14 cellular contexts compared by ENCODE assay signal in genomic region chr7:143229054-143229790, GRCh38. TPM values are rescaled to one million over a fixed set of nuclear protein-coding genes. Genes with fewer than 3 reads are reported as not detected.
DNase-seq lines count a peak whose midpoint lies in the region; FAIRE-seq and TF ChIP-seq lines count a peak whose summit lies in the region.
"Had no signal": no experiment of that assay in that cellular context is flagged by ENCODE, and none has a peak within 500 bp of the region (broad histone marks: within the 10 kb centered on the region; RNA-seq: fewer than 3 reads in every experiment).

No MANE protein-coding gene starts in this region.

- CTCF ChIA-PET in activated CD4-positive, alpha-beta T cell treated with anti-CD3 and anti-CD28 coated beads, Interleukin-2, amount 10 ng/mL, durations not matched to agents 7 days and 5 days (lab: Charles Lee), result interaction anchor here (0.8 to 2.2 kb wide), 3 partner anchors 10 to 14 kb away, joined by 3 to 6 read pairs (median 4); no protein-coding TSS in a partner anchor

- no peak for FAIRE-seq in GM12891 (lab: Jason Lieb, UNC)

- H3K9me3 Mint-ChIP-seq in activated CD4-positive, alpha-beta T cell treated with anti-CD3 and anti-CD28 coated beads, Interleukin-2, amount 10 ng/mL, durations not matched to agents 7 days and 5 days, result no peaks in the 10 kb centered on the region
- H3K9me3 Mint-ChIP-seq: immature natural killer cell; natural killer cell treated with Interleukin-12 subunit alpha and Interleukin-12 subunit beta and Interleukin-15 and Interleukin-18, amount 100 ng/mL, for 72 hours had no signal

- H3K36me3 Mint-ChIP-seq in activated CD4-positive, alpha-beta T cell treated with anti-CD3 and anti-CD28 coated beads, Interleukin-2, amount 10 ng/mL, durations not matched to agents 7 days and 5 days (ENCODE audit: low read depth), result no peaks in the 10 kb centered on the region
- H3K36me3 Mint-ChIP-seq: immature natural killer cell; natural killer cell treated with Interleukin-12 subunit alpha and Interleukin-12 subunit beta and Interleukin-15 and Interleukin-18, amount 100 ng/mL, for 72 hours had no signal

- DNase-seq in EH (ENCODE audit: low read depth), result peak; percentile 42
- DNase-seq in NCI-H69 (lab: John Stamatoyannopoulos, UW), result peak; percentile 81
- DNase-seq in iPS-NIHi7 (ENCODE audit: extremely low spot score), result peak; percentile 44
- DNase-seq in activated CD4-positive, alpha-beta T cell treated with anti-CD3 and anti-CD28 coated beads, Interleukin-2, amount 10 ng/mL, durations not matched to agents 7 days and 5 days, result no peak
- no peak for DNase-seq in NCI-H1048 (lab: John Stamatoyannopoulos, UW)
- no peak for DNase-seq in GM12891 (ENCODE audit: insufficient read length, low spot score)
- DNase-seq: activated CD4-positive, alpha-beta T cell treated with anti-CD3 and anti-CD28 coated beads, Interleukin-2, amount 50 U/mL, for 4 hours; GDM1; immature natural killer cell; NCI-H1105 treated with DMSO at 0.1 percent for 48 hours; uterus had no signal

- peaks cover 22% of the 10 kb centered on the region for H3K27me3 Mint-ChIP-seq in activated CD4-positive, alpha-beta T cell treated with anti-CD3 and anti-CD28 coated beads, Interleukin-2, amount 10 ng/mL, durations not matched to agents 7 days and 5 days

- no peak for TF ChIP-seq POLR2A in GM12891 (IDR thresholded peaks at IDR 0.05; ENCODE audit: low read depth, low read length)

- POLR2A ChIA-PET in activated CD4-positive, alpha-beta T cell treated with anti-CD3 and anti-CD28 coated beads, Interleukin-2, amount 10 ng/mL, durations not matched to agents 7 days and 5 days (lab: Charles Lee), result no interaction called here

- H3K4me3 Mint-ChIP-seq in activated CD4-positive, alpha-beta T cell treated with anti-CD3 and anti-CD28 coated beads, Interleukin-2, amount 10 ng/mL, durations not matched to agents 7 days and 5 days, result no peak overlapping the region
- H3K4me3 Mint-ChIP-seq: immature natural killer cell; natural killer cell treated with Interleukin-12 subunit alpha and Interleukin-12 subunit beta and Interleukin-15 and Interleukin-18, amount 100 ng/mL, for 72 hours had no signal

- H3K27ac Mint-ChIP-seq in activated CD4-positive, alpha-beta T cell treated with anti-CD3 and anti-CD28 coated beads, Interleukin-2, amount 10 ng/mL, durations not matched to agents 7 days and 5 days, result no peak overlapping the region
- H3K27ac Mint-ChIP-seq: immature natural killer cell; natural killer cell treated with Interleukin-12 subunit alpha and Interleukin-12 subunit beta and Interleukin-15 and Interleukin-18, amount 100 ng/mL, for 72 hours had no signal

- H3K4me1 Mint-ChIP-seq in activated CD4-positive, alpha-beta T cell treated with anti-CD3 and anti-CD28 coated beads, Interleukin-2, amount 10 ng/mL, durations not matched to agents 7 days and 5 days, result no peaks in the 10 kb centered on the region
- H3K4me1 Mint-ChIP-seq: immature natural killer cell had no signal

TF ChIP-seq in GM12891, 5 proteins besides CTCF, POLR2A, EP300 and RAD21:
- no peak for TF ChIP-seq POU2F2 (IDR thresholded peaks at IDR 0.05; ENCODE audit: low read depth, low read length)
- TF ChIP-seq SPI1 (IDR thresholded peaks at IDR 0.05; ENCODE audit: low read depth, low read length), result no peak
- TF ChIP-seq POLR2AphosphoS5 (IDR thresholded peaks at IDR 0.05; ENCODE audit: low read depth, low read length), result no peak
- TF ChIP-seq PAX5 (IDR thresholded peaks at IDR 0.05; ENCODE audit: insufficient read depth, low read length, severe bottlenecking), result no peak
- no peak for TF ChIP-seq TAF1 (IDR thresholded peaks at IDR 0.05; ENCODE audit: low read depth, low read length)

RNA-seq across cellular contexts. Expression of gene TAS2R40, which starts 7.4 kb away (rescaled TPM):
- total RNA-seq in activated CD4-positive, alpha-beta T cell treated with anti-CD3 and anti-CD28 coated beads, Interleukin-2, amount 10 ng/mL, durations not matched to agents 7 days and 5 days, result not detected
- not detected for polyA plus RNA-seq in GM12891 (2012; ENCODE audit: low read depth, missing spikeins)
- total RNA-seq: cardiac muscle cell; natural killer cell treated with Interleukin-12 subunit alpha and Interleukin-12 subunit beta and Interleukin-15 and Interleukin-18, amount 100 ng/mL, for 72 hours; T-helper 1 cell treated with Interleukin-12 subunit alpha and Interleukin-12 subunit beta and Interleukin-4 antibody, amounts not matched to agents 30 ng/mL and 1 ng/mL, for 36 hours; uterus had no signal
- polyA plus RNA-seq: cardiac muscle cell, immature natural killer cell had no signal

RNA-seq across cellular contexts. Expression of gene GSTK1, which starts 34.0 kb away (rescaled TPM):
- total RNA-seq in activated CD4-positive, alpha-beta T cell treated with anti-CD3 and anti-CD28 coated beads, Interleukin-2, amount 10 ng/mL, durations not matched to agents 7 days and 5 days, result 100 to 1,000 TPM; 370 to 419 TPM
- 94.8 TPM for polyA plus RNA-seq in GM12891 (2012; ENCODE audit: low read depth, missing spikeins)

RNA-seq across cellular contexts. Expression of gene TAS2R39, which starts 46.0 kb away (rescaled TPM):
- total RNA-seq in activated CD4-positive, alpha-beta T cell treated with anti-CD3 and anti-CD28 coated beads, Interleukin-2, amount 10 ng/mL, durations not matched to agents 7 days and 5 days, result not detected
- not detected for polyA plus RNA-seq in GM12891 (2012; ENCODE audit: low read depth, missing spikeins)
- total RNA-seq: cardiac muscle cell; natural killer cell treated with Interleukin-12 subunit alpha and Interleukin-12 subunit beta and Interleukin-15 and Interleukin-18, amount 100 ng/mL, for 72 hours; T-helper 1 cell treated with Interleukin-12 subunit alpha and Interleukin-12 subunit beta and Interleukin-4 antibody, amounts not matched to agents 30 ng/mL and 1 ng/mL, for 36 hours; uterus had no signal
- polyA plus RNA-seq: cardiac muscle cell, immature natural killer cell had no signal

RNA-seq across cellular contexts. Expression of gene TMEM139, which starts 55.5 kb away (rescaled TPM):
- total RNA-seq in activated CD4-positive, alpha-beta T cell treated with anti-CD3 and anti-CD28 coated beads, Interleukin-2, amount 10 ng/mL, durations not matched to agents 7 days and 5 days, result under 1 TPM; 0.29 to 0.57 TPM
- 0.13 TPM for polyA plus RNA-seq in GM12891 (2012; ENCODE audit: low read depth, missing spikeins)
- total RNA-seq: natural killer cell treated with Interleukin-12 subunit alpha and Interleukin-12 subunit beta and Interleukin-15 and Interleukin-18, amount 100 ng/mL, for 72 hours had no signal
- polyA plus RNA-seq: immature natural killer cell had no signal

RNA-seq across cellular contexts. Expression of gene CASP2, which starts 58.9 kb away (rescaled TPM):
- 100 to 1,000 TPM; 102 to 125 TPM for total RNA-seq in activated CD4-positive, alpha-beta T cell treated with anti-CD3 and anti-CD28 coated beads, Interleukin-2, amount 10 ng/mL, durations not matched to agents 7 days and 5 days
- polyA plus RNA-seq in GM12891 (2012; ENCODE audit: low read depth, missing spikeins), result 12.6 TPM

Comparison
In these comparisons a context has a peak if more than half of its experiments do, and no peak if none do; other contexts are left out.
1. DNase-seq: peak in EH (single experiment), NCI-H69 (single experiment) and iPS-NIHi7 (single experiment); none in activated CD4-positive, alpha-beta T cell treated with anti-CD3 and anti-CD28 coated beads, Interleukin-2, amount 10 ng/mL, durations not matched to agents 7 days and 5 days (single experiment), NCI-H1048 (single experiment) and GM12891 (single experiment).